Comparison of ENCODE assay signal across 10 cellular contexts in genomic region chr19:43084196-43084832, GRCh38. TPM values are rescaled to one million over a fixed set of nuclear protein-coding genes. Genes with fewer than 3 reads are reported as not detected.
DNase-seq lines count a peak whose midpoint lies in the region; TF ChIP-seq lines count a peak whose summit lies in the region.
"Not testable (repeated sequence)": the region's sequence is repeated elsewhere in the genome, so short reads cannot be mapped to it uniquely, and the experiment has no call there.
"Had no signal": no experiment of that assay in that cellular context is flagged by ENCODE, and none has a peak within 500 bp of the region (broad histone marks: within the 10 kb centered on the region; RNA-seq: fewer than 3 reads in every experiment).

No MANE protein-coding gene starts in this region.

- H4K20me1 ChIP-seq in MM.1S (ENCODE audit: insufficient read depth, low read length): not testable (repeated sequence)

- H3K9me3 ChIP-seq in MM.1S (replicated peaks; ENCODE audit: insufficient read depth, low read length): not testable (repeated sequence)

- H3K27ac Mint-ChIP-seq in activated T-cell treated with anti-CD3 and anti-CD28 coated beads, Interleukin-2, amount 50 U/mL, for 24 hours: not testable (repeated sequence)

- H3K4me3 ChIP-seq in AG10803 (ENCODE audit: low read length); MM.1S (ENCODE audit: low read length); dorsolateral prefrontal cortex; kidney epithelial cell (ENCODE audit: low read depth, low read length): not testable (repeated sequence)

- not testable (repeated sequence) for H3F3A ChIP-seq in MM.1S (ENCODE audit: insufficient read depth, low read length)

- not testable (repeated sequence) for H3K36me3 ChIP-seq in MM.1S (replicated peaks; ENCODE audit: insufficient read depth, low read length); kidney epithelial cell (ENCODE audit: control insufficient read depth, insufficient read depth, low read length)

- not testable (repeated sequence) for H3K4me2 ChIP-seq in MM.1S (ENCODE audit: low read depth, low read length)

- not testable (repeated sequence) for H3K79me2 ChIP-seq in MM.1S (ENCODE audit: low read length)

- H3K9me2 ChIP-seq in MM.1S (replicated peaks; ENCODE audit: insufficient read depth, low read length): not testable (repeated sequence)

- H3K36me3 Mint-ChIP-seq in activated T-cell treated with anti-CD3 and anti-CD28 coated beads, Interleukin-2, amount 50 U/mL, for 24 hours (ENCODE audit: low read depth): not testable (repeated sequence)

- H3K27me3 ChIP-seq in MM.1S (replicated peaks; ENCODE audit: insufficient read depth, low read length); dorsolateral prefrontal cortex; kidney epithelial cell (ENCODE audit: control insufficient read depth, insufficient read depth, low read length): not testable (repeated sequence)

- not testable (repeated sequence) for H3K27ac ChIP-seq in MM.1S (ENCODE audit: low read length); dorsolateral prefrontal cortex

- H3K4me3 Mint-ChIP-seq in activated T-cell treated with anti-CD3 and anti-CD28 coated beads, Interleukin-2, amount 50 U/mL, for 24 hours: not testable (repeated sequence)

- H2AFZ ChIP-seq in MM.1S (ENCODE audit: low read length): not testable (repeated sequence)

- DNase-seq in AG10803 (ENCODE audit: low read depth) (peak; percentile 24), T-helper 9 cell (peak; percentile 7), dorsolateral prefrontal cortex (peak in 1 of 10 donors; percentile 28)
- DNase-seq in MM.1S; kidney epithelial cell (ENCODE audit: low read depth): not testable (repeated sequence)
- peak; percentile 36 for DNase-seq in activated T-cell treated with anti-CD3 and anti-CD28 coated beads, Interleukin-2, amount 50 U/mL, for 24 hours
- peak; percentile 4 to 30 (median 12) for DNase-seq in stimulated activated CD4-positive, alpha-beta T cell treated with anti-CD3 and anti-CD28 coated beads, Interleukin-12 subunit alpha, Interleukin-12 subunit beta, amount 100 ng/mL, for 48 hours (ENCODE audit: low read depth in 2 of 3, low spot score in 1 of 3)

- H3K27me3 Mint-ChIP-seq in activated T-cell treated with anti-CD3 and anti-CD28 coated beads, Interleukin-2, amount 50 U/mL, for 24 hours: peaks cover 38% of the 10 kb centered on the region

- not testable (repeated sequence) for H3K4me1 Mint-ChIP-seq in activated T-cell treated with anti-CD3 and anti-CD28 coated beads, Interleukin-2, amount 50 U/mL, for 24 hours (ENCODE audit: low read depth)

- H3K9ac ChIP-seq in MM.1S (ENCODE audit: low read length): not testable (repeated sequence)

- H3K9me3 Mint-ChIP-seq in activated T-cell treated with anti-CD3 and anti-CD28 coated beads, Interleukin-2, amount 50 U/mL, for 24 hours: not testable (repeated sequence)

- intact Hi-C loops in dorsolateral prefrontal cortex (cut with DNase I): loop anchor here in 1 of 2 donors (10.0 kb wide), 1 partner anchor 290 kb away; no protein-coding TSS in a partner anchor

- not testable (repeated sequence) for H3K4me1 ChIP-seq in MM.1S (ENCODE audit: low read length)

- TF ChIP-seq CTCF in AG10803 (conservative IDR thresholded peaks at IDR 0.05; ENCODE audit: low read length): peak; percentile 53
- TF ChIP-seq CTCF in GM12872 (IDR thresholded peaks at IDR 0.05; ENCODE audit: insufficient read depth, low read depth, low read length): peak; percentile 61
- peak; percentile 50 for TF ChIP-seq CTCF in MM.1S (IDR thresholded peaks at IDR 0.05; ENCODE audit: low read length)
- peak in 51 of 56 donors; percentile 12 to 66 (median 43) for TF ChIP-seq CTCF in dorsolateral prefrontal cortex (IDR thresholded peaks at IDR 0.05 in 54 of 56, conservative IDR thresholded peaks at IDR 0.05 in 2 of 56; ENCODE audit: low read depth in 1 of 56, partially characterized antibody in 56 of 56)
- TF ChIP-seq CTCF in kidney epithelial cell (IDR thresholded peaks at IDR 0.05; ENCODE audit: insufficient read depth, low read length, poor library complexity, severe bottlenecking): peak; percentile 30

RNA-seq across cellular contexts. Expression of gene PSG2, which starts 1.8 kb away (rescaled TPM):
- not detected for total RNA-seq in dorsolateral prefrontal cortex
- not detected in 2 replicates for total RNA-seq in kidney epithelial cell
- total RNA-seq: omental fat pad had no signal

RNA-seq across cellular contexts. Expression of gene PSG11, which starts 58.0 kb away (rescaled TPM):
- not detected for total RNA-seq in dorsolateral prefrontal cortex
- not detected in 2 replicates for total RNA-seq in kidney epithelial cell
- total RNA-seq: lower leg skin, omental fat pad had no signal
